8 cellular contexts compared by ENCODE assay signal in the genomic region with DNA sequence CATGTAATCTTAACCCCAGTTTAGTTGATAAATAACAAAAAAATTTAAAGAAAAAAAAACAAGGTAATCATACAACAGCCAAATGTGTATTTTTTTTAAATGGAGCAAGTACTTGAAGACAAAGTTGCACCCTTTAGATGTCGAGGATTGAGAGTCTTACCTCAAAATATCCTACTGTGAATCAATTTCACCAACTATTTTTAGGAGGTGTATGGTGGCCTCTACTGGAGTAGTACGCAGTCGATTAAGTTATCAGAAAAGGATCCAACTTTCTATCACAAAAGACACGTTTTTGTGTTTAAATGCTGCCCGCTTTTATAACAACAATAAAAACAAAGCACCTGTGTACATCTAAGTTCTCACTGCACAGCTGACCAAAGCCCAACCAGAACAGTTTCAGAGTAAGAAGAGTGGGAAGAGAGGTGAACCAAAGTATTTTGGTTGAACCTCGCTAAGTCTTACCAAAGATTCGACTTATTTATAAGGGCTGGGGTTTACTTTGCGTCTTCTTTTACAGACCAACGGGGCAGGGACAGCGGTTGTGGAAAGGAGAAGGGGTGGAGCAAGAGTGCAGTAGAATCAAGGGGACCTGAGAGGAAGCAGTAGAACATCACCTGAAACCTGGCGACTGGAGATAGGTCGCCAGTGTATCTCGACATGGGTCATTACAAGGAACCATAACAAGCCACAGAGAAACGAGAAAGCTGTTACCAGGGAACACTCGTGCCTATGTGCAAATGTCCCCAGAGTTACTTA. TPM values are rescaled to one million over a fixed set of nuclear protein-coding genes. Genes with fewer than 3 reads are reported as not detected.
DNase-seq lines count a peak whose midpoint lies in the region; ATAC-seq, FAIRE-seq and TF ChIP-seq lines count a peak whose summit lies in the region.

No MANE protein-coding gene starts in this region.

- CTCF ChIA-PET in IMR-90 (lab: Yijun Ruan, JAX): interaction anchor here (1.1 kb wide), 1 partner anchor 140 kb away, joined by 3 read pairs; no protein-coding TSS in a partner anchor

- peak overlapping the region; percentile 89 for H3K4me3 ChIP-seq in cardiac muscle cell
- peak overlapping the region; percentile 68 for H3K4me3 ChIP-seq in IMR-90 (ENCODE audit: insufficient read depth, low read depth, low read length)

- H4K8ac ChIP-seq in IMR-90 (ENCODE audit: low read depth in 2 of 2, low read length in 2 of 2): no peak overlapping the region; a peak in 1 of 4 replicates

- no peak overlapping the region for H3K56ac ChIP-seq in IMR-90 (ENCODE audit: extremely low read depth, insufficient read depth, low read length)

- no peak overlapping the region for H2BK15ac ChIP-seq in IMR-90 (ENCODE audit: low read depth, low read length)

- H3K79me1 ChIP-seq in IMR-90 (ENCODE audit: low read depth in 1 of 2, low read length in 2 of 2): no peaks in the 10 kb centered on the region

- peaks cover 0 to 15% (median 5%) of the 10 kb centered on the region in 7 donors for H3K9me3 Mint-ChIP-seq in naive B cell
- peaks cover 8% of the 10 kb centered on the region for H3K9me3 Mint-ChIP-seq in natural killer cell treated with Interleukin-12 subunit alpha and Interleukin-12 subunit beta and Interleukin-15 and Interleukin-18, amount 100 ng/mL, for 72 hours

- TF ChIP-seq RAD21 in IMR-90 (IDR thresholded peaks at IDR 0.05; ENCODE audit: low read length): peak; percentile 36

- H3K4me1 ChIP-seq in cardiac muscle cell (ENCODE audit: low read depth) (peaks cover 10% of the 10 kb centered on the region), IMR-90 (ENCODE audit: control insufficient read depth, insufficient read depth, low read length) (no peaks in the 10 kb centered on the region)

- ATAC-seq in Right ventricle myocardium superior (ENCODE audit: poor library complexity): no peak
- peak; percentile 6 for ATAC-seq in IMR-90 (ENCODE audit: low read depth)
- ATAC-seq in naive B cell (ENCODE audit: low read depth in 2 of 2): peak in 1 of 2 donors; percentile 34
- ATAC-seq in natural killer cell treated with Interleukin-12 subunit alpha and Interleukin-12 subunit beta and Interleukin-15 and Interleukin-18, amount 100 ng/mL, for 72 hours: no peak

- no peak overlapping the region for H3K14ac ChIP-seq in IMR-90 (replicated peaks; ENCODE audit: low read depth, low read length)

- peak overlapping the region; percentile 28; the same call in 1 of the 2 replicates for H4K5ac ChIP-seq in IMR-90 (ENCODE audit: low read depth, low read length)

- H3K36me3 ChIP-seq in cardiac muscle cell (no peaks in the 10 kb centered on the region), IMR-90 (ENCODE audit: control insufficient read depth, insufficient read depth, low read length) (no peaks in the 10 kb centered on the region)

- no peak overlapping the region for H3K18ac ChIP-seq in IMR-90 (ENCODE audit: low read depth, low read length)

- H2AFZ ChIP-seq in IMR-90 (replicated peaks; ENCODE audit: low read length, poor library complexity): peak overlapping the region; percentile 89

- H2BK20ac ChIP-seq in IMR-90 (ENCODE audit: low read depth, low read length): no peak overlapping the region

- TF ChIP-seq POLR2A in IMR-90 (IDR thresholded peaks at IDR 0.05; ENCODE audit: low read depth, low read length): no peak

- peaks cover 3% of the 10 kb centered on the region; the same call in 1 of the 2 replicates for H3K9me1 ChIP-seq in IMR-90 (ENCODE audit: insufficient read depth, low read length)

- H3K4ac ChIP-seq in IMR-90 (ENCODE audit: low read depth, low read length): peak overlapping the region; percentile 0; the same call in 1 of the 2 replicates

- DNase-seq in cardiac muscle cell (ENCODE audit: low read depth in 1 of 2, low spot score in 1 of 2) (no peak), Right ventricle myocardium superior (no peak), IMR-90 (peak; percentile 5), naive B cell (no peak), AG08396 (ENCODE audit: low spot score) (no peak), NK-92 (lab: John Stamatoyannopoulos, UW; ENCODE audit: unreplicated experiment) (no peak)
- no peak for DNase-seq in natural killer cell treated with Interleukin-12 subunit alpha and Interleukin-12 subunit beta and Interleukin-15 and Interleukin-18, amount 100 ng/mL, for 72 hours (ENCODE audit: low spot score)

- dilution Hi-C loops in IMR-90 (cut with HindIII; ENCODE audit: low sequenced_read_pairs, unreplicated experiment): no loop called here

- BruUV-seq in IMR-90 (replicated peaks; lab: Mats Ljungman, UMichigan): no TSS peak

- peaks cover 0 to 5% (median 5%) of the 10 kb centered on the region in 3 donors for H3K4me1 Mint-ChIP-seq in naive B cell
- no peaks in the 10 kb centered on the region for H3K4me1 Mint-ChIP-seq in natural killer cell treated with Interleukin-12 subunit alpha and Interleukin-12 subunit beta and Interleukin-15 and Interleukin-18, amount 100 ng/mL, for 72 hours (ENCODE audit: low read depth in 2 of 2)

- intact Hi-C loops in Right ventricle myocardium superior (cut with DNase I) (no loop called here), IMR-90 (cut with micrococcal nuclease) (loop anchor here (1.0 to 10.0 kb wide), 3 partner anchors 140 to 318 kb away; partner anchors contain the start of gene HDX)

- peak overlapping the region; percentile 8; the same call in 1 of the 2 replicates for H3K23ac ChIP-seq in IMR-90 (ENCODE audit: low read depth, low read length)

- peaks cover 14 to 27% (median 23%) of the 10 kb centered on the region in 3 donors for H3K27me3 Mint-ChIP-seq in naive B cell
- peaks cover 0 to 20% of the 10 kb centered on the region in 2 donors for H3K27me3 Mint-ChIP-seq in natural killer cell treated with Interleukin-12 subunit alpha and Interleukin-12 subunit beta and Interleukin-15 and Interleukin-18, amount 100 ng/mL, for 72 hours

- H2BK120ac ChIP-seq in IMR-90 (ENCODE audit: low read depth, low read length): no peak overlapping the region

- H2AK9ac ChIP-seq in IMR-90 (replicated peaks; ENCODE audit: low read depth, low read length, poor library complexity): no peak overlapping the region

- peak overlapping the region in 6 of 8 donors; percentile 6 to 83 (median 45) for H3K4me3 Mint-ChIP-seq in naive B cell
- no peak overlapping the region for H3K4me3 Mint-ChIP-seq in natural killer cell treated with Interleukin-12 subunit alpha and Interleukin-12 subunit beta and Interleukin-15 and Interleukin-18, amount 100 ng/mL, for 72 hours

- H3K9me3 ChIP-seq in cardiac muscle cell (ENCODE audit: low read depth) (no peaks in the 10 kb centered on the region), IMR-90 (ENCODE audit: control insufficient read depth, insufficient read depth, low read length) (no peaks in the 10 kb centered on the region)

- WGBS in IMR-90 (ENCODE audit: extremely low coverage in 2 of 2, insufficient read length in 1 of 2), 2 experiments: 30% methylated on average over 2 of the region's 15 CpGs; no CpG with 5 or more reads in 1 of the 2 experiments

- H3K27me3 ChIP-seq in cardiac muscle cell (no peaks in the 10 kb centered on the region), IMR-90 (ENCODE audit: control insufficient read depth, insufficient read depth, low read length) (no peaks in the 10 kb centered on the region)

- H2AK5ac ChIP-seq in IMR-90 (ENCODE audit: low read depth, low read length): 0 out of 2 replicates have a peak overlapping the region, but pooled peaks have one; percentile 33

- POLR2A ChIA-PET in IMR-90 (lab: Charles Lee; ENCODE audit: unreplicated experiment): no interaction called here

- in situ Hi-C loops in IMR-90 (cut with MboI; ENCODE audit: low sequenced_read_pairs): no loop called here

- H3K27ac ChIP-seq in cardiac muscle cell (no peak overlapping the region), IMR-90 (ENCODE audit: insufficient read depth, low read length) (peak overlapping the region; percentile 5; the same call in 1 of the 2 replicates)

- no peak overlapping the region for H3K27ac Mint-ChIP-seq in naive B cell
- no peak overlapping the region for H3K27ac Mint-ChIP-seq in natural killer cell treated with Interleukin-12 subunit alpha and Interleukin-12 subunit beta and Interleukin-15 and Interleukin-18, amount 100 ng/mL, for 72 hours

- H4K91ac ChIP-seq in IMR-90 (ENCODE audit: insufficient read depth, low read depth, low read length): no peak overlapping the region

- no peak for TF ChIP-seq CTCF in cardiac muscle cell (IDR thresholded peaks at IDR 0.05; ENCODE audit: low read depth, low read length)
- TF ChIP-seq CTCF in IMR-90 (conservative IDR thresholded peaks at IDR 0.05; ENCODE audit: low read depth, low read length): 0 out of 2 replicates have a peak, but pooled peaks have one; percentile 17

- H3K9ac ChIP-seq in IMR-90 (ENCODE audit: low read depth, low read length): peak overlapping the region; percentile 27

- H2BK5ac ChIP-seq in IMR-90 (ENCODE audit: low read depth, low read length, poor library complexity, severe bottlenecking): no peak overlapping the region

- peak; percentile 41 for FAIRE-seq in colon (lab: Jason Lieb, UNC)

- no peaks in the 10 kb centered on the region for H4K20me1 ChIP-seq in IMR-90 (ENCODE audit: insufficient read depth, low read length)

- H3K4me2 ChIP-seq in IMR-90 (ENCODE audit: low read depth, low read length): peak overlapping the region; percentile 98

- H3K36me3 Mint-ChIP-seq in naive B cell: no peaks in the 10 kb centered on the region
- H3K36me3 Mint-ChIP-seq in natural killer cell treated with Interleukin-12 subunit alpha and Interleukin-12 subunit beta and Interleukin-15 and Interleukin-18, amount 100 ng/mL, for 72 hours: no peaks in the 10 kb centered on the region

TF ChIP-seq in IMR-90, 13 proteins besides CTCF, POLR2A, EP300 and RAD21 (continues in another document):
- TF ChIP-seq USF2 (IDR thresholded peaks at IDR 0.05; ENCODE audit: low read depth, low read length) (no peak), CHD1 (IDR thresholded peaks at IDR 0.05; ENCODE audit: low read depth, low read length) (no peak)

RNA-seq across cellular contexts. Expression of gene RPS6KA6, which starts 1.2 kb away (rescaled TPM):
- total RNA-seq in cardiac muscle cell (3.3 and 3.8 TPM in 2 replicates), Right ventricle myocardium superior (0.54 TPM), IMR-90 (2012; rRNA removed) (6.8 and 9.4 TPM in 2 replicates)
- polyA plus RNA-seq in cardiac muscle cell (1.4 and 4.0 TPM in 2 replicates), IMR-90 (2012; rRNA removed) (2.6 and 3.6 TPM in 2 replicates), naive B cell (ENCODE audit: low read depth in 6 of 6) (under 1 TPM in 3 of 6 donors, not detected in 3; 0.13 to 0.86 (median 0.39) TPM)
- 0.38 and 0.75 TPM in 2 replicates for polyA plus RNA-seq in IMR-90 (2012; cell fraction: cytosol; rRNA removed)
- 1.2 and 7.6 TPM in 2 replicates for polyA plus RNA-seq in IMR-90 (2012; cell fraction: nucleus; rRNA removed; ENCODE audit: low replicate concordance)
- total RNA-seq in natural killer cell treated with Interleukin-12 subunit alpha and Interleukin-12 subunit beta and Interleukin-15 and Interleukin-18, amount 100 ng/mL, for 72 hours: not detected
